Comparison of ENCODE assay signal across 9 cellular contexts in the genomic region with DNA sequence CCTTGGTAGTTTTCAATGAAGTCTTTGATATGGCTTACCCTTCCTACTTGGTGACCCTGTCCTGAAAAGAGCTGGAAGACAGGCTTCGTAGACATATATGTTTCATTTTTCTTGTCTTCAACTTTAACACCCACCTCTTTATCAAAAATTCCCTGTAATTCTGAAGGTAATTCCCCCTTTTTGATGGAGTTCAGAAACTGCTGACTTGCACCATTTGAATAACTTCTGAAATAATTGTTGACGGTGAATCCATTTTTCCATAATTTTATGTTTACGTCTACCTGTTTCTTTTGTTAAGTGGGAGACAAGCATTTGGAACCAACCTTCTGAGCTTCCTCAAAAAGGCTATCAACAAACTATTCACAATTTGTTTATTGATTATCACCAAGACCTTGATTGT.
"Had no signal": no experiment of that assay in that cellular context is flagged by ENCODE, and none has a peak within 500 bp of the region (broad histone marks: within the 10 kb centered on the region; RNA-seq: fewer than 3 reads in every experiment).

No MANE protein-coding gene starts in this region.

- DNase-seq: GM23248, GOT3, H7, HFFc6, KG1 had no signal

- H3K9ac ChIP-seq: GM23248 had no signal

- H3K27ac ChIP-seq: GM23248, HL-60 had no signal

- H3K36me3 ChIP-seq: HAP-1 had no signal

- H3K4me1 ChIP-seq: HAP-1 had no signal

- H3K4me3 Mint-ChIP-seq: HFFc6, IgD-negative memory B cell had no signal

- H2AFZ ChIP-seq: GM23248 had no signal

- H3K4me3 ChIP-seq: GM23248, HAP-1 had no signal

- ATAC-seq: HCT116 had no signal

- H3K27me3 Mint-ChIP-seq: IgD-negative memory B cell had no signal

- H3K27ac Mint-ChIP-seq: HFFc6, IgD-negative memory B cell had no signal
